Comparison of ENCODE assay signal across 8 cellular contexts in the genomic region with DNA sequence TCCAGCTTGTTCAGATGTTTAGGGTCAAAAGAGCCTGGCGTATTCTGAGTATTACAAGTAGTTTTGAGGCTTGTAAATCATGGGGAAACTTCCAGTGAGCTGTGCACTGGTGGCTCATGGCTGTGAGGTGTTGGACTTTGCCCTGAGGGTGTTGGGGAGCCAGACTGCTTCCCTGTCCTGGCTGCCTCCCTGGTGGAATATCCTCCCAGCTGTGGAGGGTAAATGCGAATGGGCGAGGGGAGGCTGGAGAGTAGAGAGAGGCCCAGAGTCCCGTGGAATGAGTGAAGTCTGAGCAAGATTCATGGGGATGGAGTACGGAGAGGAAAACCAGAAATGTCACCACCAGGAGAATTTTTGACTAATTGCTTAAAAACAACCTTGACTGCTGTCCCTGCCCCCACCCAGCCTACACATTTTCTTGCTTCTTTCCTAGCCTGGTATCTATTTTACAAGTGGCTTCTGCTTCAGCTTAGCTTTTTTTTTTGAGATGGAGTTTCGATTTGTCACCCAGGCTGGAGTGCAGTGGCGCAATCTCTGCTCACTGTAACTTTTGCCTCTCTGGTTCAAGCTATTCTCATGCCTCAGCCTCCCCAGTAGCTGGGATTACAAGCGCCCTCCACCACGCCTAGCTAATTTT. TPM values are rescaled to one million over a fixed set of nuclear protein-coding genes. Genes with fewer than 3 reads are reported as not detected.
DNase-seq lines count a peak whose midpoint lies in the region; ATAC-seq and TF ChIP-seq lines count a peak whose summit lies in the region.

No MANE protein-coding gene starts in this region.

- H2AFZ ChIP-seq in PC-3 (ENCODE audit: low read length): no peak overlapping the region
- no peak overlapping the region for H2AFZ ChIP-seq in mammary epithelial cell (ENCODE audit: low read depth, low read length)

- WGBS in mammary epithelial cell (ENCODE audit: low coverage, missing lambda C conversion rate): 88% methylated on average over 7 of the region's 9 CpGs

- no peak for ATAC-seq in PC-3
- ATAC-seq in GM18867 (IDR thresholded peaks at IDR 0.05; ENCODE audit: unreplicated experiment): no peak

- H3K4me1 ChIP-seq in PC-3 (ENCODE audit: insufficient read depth, low read length) (peaks cover 39% of the 10 kb centered on the region), mammary epithelial cell (ENCODE audit: insufficient read depth, low read length) (peaks cover 33% of the 10 kb centered on the region)

- CTCF ChIA-PET in PC-3 (lab: Charles Lee) (no interaction called here), mammary epithelial cell (lab: Charles Lee; ENCODE audit: low non-redundant PET) (no interaction called here)

- H3K9ac ChIP-seq in PC-3 (ENCODE audit: low read length) (no peak overlapping the region), mammary epithelial cell (ENCODE audit: insufficient read depth, low read length) (no peak overlapping the region)

- peak; percentile 36 for DNase-seq in COLO668 (lab: John Stamatoyannopoulos, UW; ENCODE audit: unreplicated experiment)
- DNase-seq in PC-3: peak; percentile 14
- no peak for DNase-seq in mammary epithelial cell
- peak; percentile 49 for DNase-seq in putamen (ENCODE audit: low spot score)
- no peak for DNase-seq in HK-2 (ENCODE audit: unreplicated experiment)
- no peak for DNase-seq in DMS 273 (lab: John Stamatoyannopoulos, UW; ENCODE audit: unreplicated experiment)
- no peak for DNase-seq in SW 1271 (lab: John Stamatoyannopoulos, UW)

- peaks cover 37% of the 10 kb centered on the region for H4K20me1 ChIP-seq in PC-3 (ENCODE audit: low read length)
- no peaks in the 10 kb centered on the region for H4K20me1 ChIP-seq in mammary epithelial cell (ENCODE audit: insufficient read depth, low read length)

- in situ Hi-C loops in mammary epithelial cell (cut with MboI; ENCODE audit: low sequenced_read_pairs in 2 of 2): no loop called here

- TF ChIP-seq CTCF in PC-3 (conservative IDR thresholded peaks at IDR 0.05; ENCODE audit: low read depth, low read length) (no peak), mammary epithelial cell (conservative IDR thresholded peaks at IDR 0.05 in 1 of 2, IDR thresholded peaks at IDR 0.05 in 1 of 2; ENCODE audit: extremely low read depth in 1 of 2, insufficient read depth in 1 of 2, low read depth in 1 of 2, low read length in 2 of 2) (no peak)

- H3K9me3 ChIP-seq in PC-3 (ENCODE audit: low read length) (no peaks in the 10 kb centered on the region), mammary epithelial cell (replicated peaks; ENCODE audit: insufficient read depth, low read length) (no peaks in the 10 kb centered on the region)

- no peaks in the 10 kb centered on the region for H3F3A ChIP-seq in PC-3 (ENCODE audit: low read length, unreplicated experiment)

- dilution Hi-C loops in mammary epithelial cell (cut with HindIII; ENCODE audit: low sequenced_read_pairs): loop anchor here (5.0 to 10.0 kb wide), 3 partner anchors 53 to 260 kb away; no protein-coding TSS in a partner anchor

- H3K4me3 ChIP-seq in PC-3 (ENCODE audit: low read length) (peak overlapping the region; percentile 58), mammary epithelial cell (replicated peaks in 1 of 3; ENCODE audit: insufficient read depth in 1 of 3, low read depth in 2 of 3, low read length in 3 of 3) (no peak overlapping the region)

- H3K4me2 ChIP-seq in PC-3 (ENCODE audit: low read length) (peak overlapping the region; percentile 81), mammary epithelial cell (ENCODE audit: insufficient read depth, low read depth, low read length) (peak overlapping the region; percentile 37)

- peaks cover 20% of the 10 kb centered on the region for H3K36me3 ChIP-seq in PC-3 (ENCODE audit: low read depth, low read length)
- peaks cover 8% of the 10 kb centered on the region for H3K36me3 ChIP-seq in mammary epithelial cell (ENCODE audit: insufficient read depth, low read length)

- no peaks in the 10 kb centered on the region for H3K27me3 ChIP-seq in PC-3 (ENCODE audit: low read length)
- no peaks in the 10 kb centered on the region for H3K27me3 ChIP-seq in mammary epithelial cell (ENCODE audit: insufficient read depth, low read length)

- H3K79me2 ChIP-seq in PC-3 (ENCODE audit: low read length): peaks cover 77% of the 10 kb centered on the region
- H3K79me2 ChIP-seq in mammary epithelial cell (ENCODE audit: insufficient read depth, low read length): peaks cover 82% of the 10 kb centered on the region

- intact Hi-C loops in PC-3 (cut with micrococcal nuclease): no loop called here
- intact Hi-C loops in mammary epithelial cell (cut with micrococcal nuclease): no loop called here

- POLR2A ChIA-PET in PC-3 (lab: Charles Lee; ENCODE audit: unreplicated experiment): interaction anchor here (0.6 kb wide), 1 partner anchor 407 kb away, joined by 6 read pairs; no protein-coding TSS in a partner anchor

- H3K27ac ChIP-seq in PC-3 (ENCODE audit: low read length) (no peak overlapping the region), mammary epithelial cell (ENCODE audit: insufficient read depth, low read depth, low read length) (no peak overlapping the region)

- H3K9me2 ChIP-seq in PC-3 (replicated peaks; ENCODE audit: low read length): no peaks in the 10 kb centered on the region

- no TSS peak for BruUV-seq in PC-3 (replicated peaks; lab: Mats Ljungman, UMichigan)
- no TSS peak for BruUV-seq in mammary epithelial cell (replicated peaks; lab: Mats Ljungman, UMichigan)

RNA-seq across cellular contexts. Expression of a gene that starts 3.7 kb away (rescaled TPM):
- total RNA-seq in PC-3 (2014; rRNA removed) (207 and 243 TPM in 2 replicates), mammary epithelial cell (10 to 100 TPM; 28.2 to 99.3 TPM)
- 117 TPM for polyA plus RNA-seq in mammary epithelial cell
- polyA minus RNA-seq in mammary epithelial cell: 257 TPM

RNA-seq across cellular contexts. Expression of a gene that starts 4.5 kb away (rescaled TPM):
- total RNA-seq in PC-3 (2014; rRNA removed): 0.40 and 0.86 TPM in 2 replicates
- total RNA-seq in mammary epithelial cell: 10 to 100 TPM in 1 of 2 donors, 1 to 10 TPM in 1; 1.0 to 15.2 TPM
- polyA plus RNA-seq in mammary epithelial cell: 3.2 TPM
- 6.4 TPM for polyA minus RNA-seq in mammary epithelial cell

RNA-seq across cellular contexts. Expression of a gene that starts 20.6 kb away (rescaled TPM):
- total RNA-seq in PC-3 (2014; rRNA removed) (1.4 TPM in 1 of 2 replicates, not detected in the other), mammary epithelial cell (100 to 1,000 TPM; 106 to 107 TPM)
- polyA plus RNA-seq in mammary epithelial cell: 166 TPM
- 99.5 TPM for polyA minus RNA-seq in mammary epithelial cell

RNA-seq across cellular contexts. Expression of a gene that starts 23.3 kb away (rescaled TPM):
- total RNA-seq in PC-3 (2014; rRNA removed) (7.4 and 13.9 TPM in 2 replicates), mammary epithelial cell (10 to 100 TPM in 1 of 2 donors, 1 to 10 TPM in 1; 9.0 to 23.5 TPM)
- polyA plus RNA-seq in mammary epithelial cell: 10.0 TPM
- polyA minus RNA-seq in mammary epithelial cell: 12.0 TPM

RNA-seq across cellular contexts. Expression of a gene that starts 37.8 kb away (rescaled TPM):
- total RNA-seq in PC-3 (2014; rRNA removed) (28.4 and 44.2 TPM in 2 replicates), mammary epithelial cell (10 to 100 TPM; 38.7 to 40.0 TPM)
- polyA plus RNA-seq in mammary epithelial cell: 25.4 TPM
- 36.0 TPM for polyA minus RNA-seq in mammary epithelial cell

Comparison
In these comparisons a context has a peak if more than half of its experiments do, and no peak if none do; other contexts are left out.
1. DNase-seq: peak in COLO668 (single experiment), PC-3 (single experiment) and putamen (single experiment); none in mammary epithelial cell (single experiment), HK-2 (single experiment), DMS 273 (single experiment) and SW 1271 (0 of 2).
2. RNA of a gene that starts 20.6 kb away (total RNA-seq): 106 to 107 TPM in mammary epithelial cell; 1.4 TPM in PC-3; every median in the first group is over 10 times any median in the second.